10 cellular contexts compared by ENCODE assay signal in genomic region chr17:41655611-41656111, GRCh38. TPM values are rescaled to one million over a fixed set of nuclear protein-coding genes. Genes with fewer than 3 reads are reported as not detected.
A peak's percentile ranks its signal among the peaks of the same experiment; 100 is the strongest.
DNase-seq lines count a peak whose midpoint lies in the region; ATAC-seq and TF ChIP-seq lines count a peak whose summit lies in the region.
"Had no signal": no experiment of that assay in that cellular context is flagged by ENCODE, and none has a peak within 500 bp of the region (broad histone marks: within the 10 kb centered on the region; RNA-seq: fewer than 3 reads in every experiment).

No MANE protein-coding gene starts in this region.

- POLR2A ChIA-PET in RWPE1 (lab: Yijun Ruan, JAX; ENCODE audit: low non-redundant PET) = interaction anchor here (1.2 kb wide), 1 partner anchor 34 kb away, joined by 5 read pairs; the partner anchor contains the start of gene EIF1

- no peaks in the 10 kb centered on the region for H3K27me3 ChIP-seq in lung (ENCODE audit: control insufficient read depth, insufficient read depth)
- H3K27me3 ChIP-seq: MG63 had no signal

- peaks cover 0 to 15% of the 10 kb centered on the region in 2 donors for H3K4me1 ChIP-seq in lung (ENCODE audit: control insufficient read depth in 2 of 2, insufficient read depth in 2 of 2, low read length in 2 of 2)

- peak overlapping the region; percentile 82 for H3K27ac Mint-ChIP-seq in Calu3 (ENCODE audit: unreplicated experiment)
- H3K27ac Mint-ChIP-seq in activated T-helper 2 cell treated with anti-CD3 and anti-CD28 coated beads, Interferon-gamma antibody, Interleukin-2, Interleukin-4, amounts not matched to agents 10 μg/mL and 5 μg/mL and 100 μg/mL, durations not matched to agents 14 hours and 24 hours and 36 hours = no peak overlapping the region
- H3K27ac Mint-ChIP-seq: stimulated activated naive CD8-positive, alpha-beta T cell treated with anti-CD3 and anti-CD28 coated beads, Interleukin-15, Interleukin-2, amounts not matched to agents 100 ng/mL and 50 ng/mL, for 24 hours had no signal

- TF ChIP-seq CTCF in Calu3 (IDR thresholded peaks at IDR 0.05; ENCODE audit: unreplicated experiment) (no peak), RWPE1 (conservative IDR thresholded peaks at IDR 0.05; ENCODE audit: low read depth) (no peak), lung (IDR thresholded peaks at IDR 0.05; ENCODE audit: control extremely low read depth, extremely low read depth) (no peak)

- no peaks in the 10 kb centered on the region for H3K36me3 ChIP-seq in lung (ENCODE audit: control insufficient read depth in 2 of 2, insufficient read depth in 2 of 2, low read length in 2 of 2)
- H3K36me3 ChIP-seq: MG63 had no signal

- no peaks in the 10 kb centered on the region for H3K9me3 Mint-ChIP-seq in Calu3 (ENCODE audit: low read depth, unreplicated experiment)
- H3K9me3 Mint-ChIP-seq in activated T-helper 2 cell treated with anti-CD3 and anti-CD28 coated beads, Interferon-gamma antibody, Interleukin-2, Interleukin-4, amounts not matched to agents 10 μg/mL and 5 μg/mL and 100 μg/mL, durations not matched to agents 14 hours and 24 hours and 36 hours = no peaks in the 10 kb centered on the region
- H3K9me3 Mint-ChIP-seq: stimulated activated naive CD8-positive, alpha-beta T cell treated with anti-CD3 and anti-CD28 coated beads, Interleukin-15, Interleukin-2, amounts not matched to agents 100 ng/mL and 50 ng/mL, for 24 hours had no signal

- 62 to 80% methylated on average over 18 of the region's 18 CpGs for WGBS in lung, 2 donors

- ATAC-seq in lung (ENCODE audit: insufficient read depth, low FRiP score) (peak; percentile 48), GM21526 (IDR thresholded peaks at IDR 0.05; ENCODE audit: low FRiP score, unreplicated experiment) (no peak), HG02759 (IDR thresholded peaks at IDR 0.05; ENCODE audit: unreplicated experiment) (no peak)

- H3K27ac ChIP-seq in RWPE1 (peak overlapping the region; percentile 100), lung (ENCODE audit: low read depth in 1 of 2, low read length in 1 of 2) (peak overlapping the region in 1 of 2 donors; percentile 92)

- H3K4me3 ChIP-seq in lung = no peak overlapping the region
- H3K4me3 ChIP-seq: MG63 had no signal

- DNase-seq in Calu3 = peak; percentile 89
- DNase-seq in RWPE1 (ENCODE audit: low spot score) = peak; percentile 95
- peak; percentile 83 for DNase-seq in lung (ENCODE audit: low spot score)
- no peak for DNase-seq in activated T-helper 2 cell treated with anti-CD3 and anti-CD28 coated beads, Interferon-gamma antibody, Interleukin-2, Interleukin-4, amounts not matched to agents 10 μg/mL and 5 μg/mL and 100 μg/mL, durations not matched to agents 14 hours and 24 hours and 36 hours (ENCODE audit: low spot score)
- DNase-seq: MG63, T1000 had no signal

- peaks cover 47% of the 10 kb centered on the region for H3K4me1 Mint-ChIP-seq in Calu3 (ENCODE audit: low read depth, unreplicated experiment)
- no peaks in the 10 kb centered on the region for H3K4me1 Mint-ChIP-seq in activated T-helper 2 cell treated with anti-CD3 and anti-CD28 coated beads, Interferon-gamma antibody, Interleukin-2, Interleukin-4, amounts not matched to agents 10 μg/mL and 5 μg/mL and 100 μg/mL, durations not matched to agents 14 hours and 24 hours and 36 hours (ENCODE audit: low read depth)

- H3K36me3 Mint-ChIP-seq in Calu3 (ENCODE audit: insufficient read depth, unreplicated experiment) = peaks cover 11% of the 10 kb centered on the region
- no peaks in the 10 kb centered on the region for H3K36me3 Mint-ChIP-seq in activated T-helper 2 cell treated with anti-CD3 and anti-CD28 coated beads, Interferon-gamma antibody, Interleukin-2, Interleukin-4, amounts not matched to agents 10 μg/mL and 5 μg/mL and 100 μg/mL, durations not matched to agents 14 hours and 24 hours and 36 hours (ENCODE audit: low read depth)

- intact Hi-C loops in Calu3 (cut with micrococcal nuclease; ENCODE audit: unreplicated experiment) = no loop called here
- intact Hi-C loops in activated T-helper 2 cell treated with anti-CD3 and anti-CD28 coated beads, Interferon-gamma antibody, Interleukin-2, Interleukin-4, amounts not matched to agents 10 μg/mL and 5 μg/mL and 100 μg/mL, durations not matched to agents 14 hours and 24 hours and 36 hours (cut with micrococcal nuclease) = no loop called here

- H3K4me3 Mint-ChIP-seq in Calu3 (ENCODE audit: low read depth, unreplicated experiment) = no peak overlapping the region
- H3K4me3 Mint-ChIP-seq in activated T-helper 2 cell treated with anti-CD3 and anti-CD28 coated beads, Interferon-gamma antibody, Interleukin-2, Interleukin-4, amounts not matched to agents 10 μg/mL and 5 μg/mL and 100 μg/mL, durations not matched to agents 14 hours and 24 hours and 36 hours (ENCODE audit: low read depth) = no peak overlapping the region
- H3K4me3 Mint-ChIP-seq: stimulated activated naive CD8-positive, alpha-beta T cell treated with anti-CD3 and anti-CD28 coated beads, Interleukin-15, Interleukin-2, amounts not matched to agents 100 ng/mL and 50 ng/mL, for 24 hours had no signal

- H3K9me3 ChIP-seq in lung (ENCODE audit: control insufficient read depth in 2 of 2, insufficient read depth in 1 of 2, low read length in 1 of 2) = peaks cover 0 to 4% of the 10 kb centered on the region in 2 donors
- H3K9me3 ChIP-seq: MG63 had no signal

- CTCF ChIA-PET in Calu3 (lab: Charles Lee) = interaction anchor here (0.6 to 1.8 kb wide), 5 partner anchors 10 to 107 kb away, joined by 3 to 12 read pairs (median 5); no protein-coding TSS in a partner anchor
- CTCF ChIA-PET in RWPE1 (lab: Yijun Ruan, JAX) = interaction anchor here (0.6 to 3.9 kb wide), 4 partner anchors 10 to 334 kb away, joined by 4 to 18 read pairs (median 4); no protein-coding TSS in a partner anchor

- TSS peak; percentile 62 for BruUV-seq in Calu3 (replicated peaks; lab: Mats Ljungman, UMichigan)

- H3K27me3 Mint-ChIP-seq in Calu3 (ENCODE audit: unreplicated experiment) = no peaks in the 10 kb centered on the region
- no peaks in the 10 kb centered on the region for H3K27me3 Mint-ChIP-seq in activated T-helper 2 cell treated with anti-CD3 and anti-CD28 coated beads, Interferon-gamma antibody, Interleukin-2, Interleukin-4, amounts not matched to agents 10 μg/mL and 5 μg/mL and 100 μg/mL, durations not matched to agents 14 hours and 24 hours and 36 hours (ENCODE audit: low read depth)
- H3K27me3 Mint-ChIP-seq: stimulated activated naive CD8-positive, alpha-beta T cell treated with anti-CD3 and anti-CD28 coated beads, Interleukin-15, Interleukin-2, amounts not matched to agents 100 ng/mL and 50 ng/mL, for 24 hours had no signal

RNA-seq across cellular contexts. Expression of gene KRT17, which starts 31.3 kb away (rescaled TPM):
- total RNA-seq in Calu3 (2022) (472 and 593 TPM in 2 replicates), lung (10 to 100 TPM; 39.8 to 45.4 TPM)
- polyA plus RNA-seq in lung = 10 to 100 TPM; 27.3 to 47.2 TPM
- total RNA-seq in activated T-helper 2 cell treated with anti-CD3 and anti-CD28 coated beads, Interferon-gamma antibody, Interleukin-2, Interleukin-4, amounts not matched to agents 10 μg/mL and 5 μg/mL and 100 μg/mL, durations not matched to agents 14 hours and 24 hours and 36 hours = not detected in 2 replicates

RNA-seq across cellular contexts. Expression of gene EIF1, which starts 33.0 kb away (rescaled TPM):
- total RNA-seq in Calu3 (2022) (807 and 937 TPM in 2 replicates), lung (100 to 1,000 TPM; 381 to 872 TPM)
- polyA plus RNA-seq in lung = 100 to 1,000 TPM; 485 to 867 TPM
- 779 and 785 TPM in 2 replicates for total RNA-seq in activated T-helper 2 cell treated with anti-CD3 and anti-CD28 coated beads, Interferon-gamma antibody, Interleukin-2, Interleukin-4, amounts not matched to agents 10 μg/mL and 5 μg/mL and 100 μg/mL, durations not matched to agents 14 hours and 24 hours and 36 hours

RNA-seq across cellular contexts. Expression of gene KRT16, which starts 43.1 kb away (rescaled TPM):
- 3.8 and 4.2 TPM in 2 replicates for total RNA-seq in Calu3 (2022)
- total RNA-seq in lung = under 1 TPM in 1 of 2 donors, not detected in 1; 0.28 TPM
- under 1 TPM; 0.10 to 0.18 TPM for polyA plus RNA-seq in lung
- not detected in 2 replicates for total RNA-seq in activated T-helper 2 cell treated with anti-CD3 and anti-CD28 coated beads, Interferon-gamma antibody, Interleukin-2, Interleukin-4, amounts not matched to agents 10 μg/mL and 5 μg/mL and 100 μg/mL, durations not matched to agents 14 hours and 24 hours and 36 hours

RNA-seq across cellular contexts. Expression of gene GAST, which starts 56.5 kb away (rescaled TPM):
- not detected in 2 replicates for total RNA-seq in Calu3 (2022)
- total RNA-seq in lung = not detected
- polyA plus RNA-seq in lung = not detected
- not detected in 2 replicates for total RNA-seq in activated T-helper 2 cell treated with anti-CD3 and anti-CD28 coated beads, Interferon-gamma antibody, Interleukin-2, Interleukin-4, amounts not matched to agents 10 μg/mL and 5 μg/mL and 100 μg/mL, durations not matched to agents 14 hours and 24 hours and 36 hours
- total RNA-seq: pulmonary artery endothelial cell had no signal

Comparison
In these comparisons a context has a peak if more than half of its experiments do, and no peak if none do; other contexts are left out.
1. RNA of gene KRT17, which starts 31.3 kb away (total RNA-seq): 472 to 593 TPM in Calu3 and 39.8 to 45.4 TPM in lung; not detected in activated T-helper 2 cell treated with anti-CD3 and anti-CD28 coated beads, Interferon-gamma antibody, Interleukin-2, Interleukin-4, amounts not matched to agents 10 μg/mL and 5 μg/mL and 100 μg/mL, durations not matched to agents 14 hours and 24 hours and 36 hours; every median in the first group is over 10 times any median in the second.